Comparison of ENCODE assay signal across 21 cellular contexts in genomic region chr4:61445374-61446063, GRCh38.
DNase-seq lines count a peak whose midpoint lies in the region; ATAC-seq and TF ChIP-seq lines count a peak whose summit lies in the region.
"Had no signal": no experiment of that assay in that cellular context is flagged by ENCODE, and none has a peak within 500 bp of the region (broad histone marks: within the 10 kb centered on the region; RNA-seq: fewer than 3 reads in every experiment).

No MANE protein-coding gene starts in this region.

- no peak overlapping the region for H3K4me3 ChIP-seq in hepatocyte
- H3K4me3 ChIP-seq: esophagus muscularis mucosa, suprapubic skin had no signal

- H3K36me3 Mint-ChIP-seq in Calu3 (ENCODE audit: insufficient read depth, unreplicated experiment): no peaks in the 10 kb centered on the region
- H3K36me3 Mint-ChIP-seq: activated naive CD8-positive, alpha-beta T cell; CD14-positive monocyte; IgD-negative memory B cell; naive thymus-derived CD8-positive, alpha-beta T cell had no signal

- H3K9me3 ChIP-seq in hepatocyte (ENCODE audit: low read depth): no peaks in the 10 kb centered on the region
- H3K9me3 ChIP-seq: esophagus muscularis mucosa, suprapubic skin had no signal

- no peaks in the 10 kb centered on the region for H4K20me1 ChIP-seq in hepatocyte (ENCODE audit: insufficient read depth, poor library complexity, severe bottlenecking)

- no peak overlapping the region for H2AFZ ChIP-seq in hepatocyte
- H2AFZ ChIP-seq: parathyroid adenoma had no signal

- CTCF ChIA-PET in Calu3 (lab: Charles Lee): interaction anchor here (0.5 kb wide), 1 partner anchor 13 kb away, joined by 3 read pairs; no protein-coding TSS in a partner anchor

- WGBS in hepatocyte (ENCODE audit: low lambda C conversion rate, missing lambda C conversion rate): 78% methylated on average over 2 of the region's 2 CpGs

- BruUV-seq in Calu3 (replicated peaks; lab: Mats Ljungman, UMichigan): no TSS peak

- peak overlapping the region; percentile 73 for H3K27ac ChIP-seq in hepatocyte
- H3K27ac ChIP-seq: esophagus muscularis mucosa, parathyroid adenoma, suprapubic skin had no signal

- peak overlapping the region; percentile 42 for H3K27ac Mint-ChIP-seq in Calu3 (ENCODE audit: unreplicated experiment)
- H3K27ac Mint-ChIP-seq: activated naive CD8-positive, alpha-beta T cell; CD14-positive monocyte; IgD-negative memory B cell; naive thymus-derived CD8-positive, alpha-beta T cell had no signal

- DNase-seq in Calu3 (no peak), NCI-H1436 treated with DMSO at 0.1 percent for 48 hours (lab: John Stamatoyannopoulos, UW) (peak; percentile 88), NCI-H510A (lab: John Stamatoyannopoulos, UW) (peak; percentile 52), hepatocyte (ENCODE audit: low spot score) (peak; percentile 22), occipital lobe (lab: John Stamatoyannopoulos, UW) (no peak)
- no peak for DNase-seq in activated CD4-positive, CD25-positive, alpha-beta regulatory T cell (lab: John Stamatoyannopoulos, UW)
- DNase-seq: activated CD4-positive, alpha-beta T cell treated with anti-CD3 and anti-CD28 coated beads for 4 hours; effector CD4-positive, alpha-beta T cell; kidney glomerular epithelial cell; mesendoderm; naive thymus-derived CD8-positive, alpha-beta T cell; NCI-H446 treated with DMSO at 0.1 percent for 48 hours had no signal

- peaks cover 19% of the 10 kb centered on the region for H3K4me1 ChIP-seq in hepatocyte (ENCODE audit: insufficient read depth)
- H3K4me1 ChIP-seq: esophagus muscularis mucosa, parathyroid adenoma had no signal

- no peaks in the 10 kb centered on the region for H3K36me3 ChIP-seq in hepatocyte (replicated peaks; ENCODE audit: insufficient read depth, low read depth)
- H3K36me3 ChIP-seq: esophagus muscularis mucosa, suprapubic skin had no signal

- intact Hi-C loops in Calu3 (cut with micrococcal nuclease; ENCODE audit: unreplicated experiment): no loop called here

- H3K27me3 ChIP-seq in hepatocyte: no peaks in the 10 kb centered on the region
- H3K27me3 ChIP-seq: esophagus muscularis mucosa, suprapubic skin had no signal

- no peak overlapping the region for H3K4me3 Mint-ChIP-seq in Calu3 (ENCODE audit: low read depth, unreplicated experiment)
- H3K4me3 Mint-ChIP-seq: activated naive CD8-positive, alpha-beta T cell; CD14-positive monocyte; IgD-negative memory B cell; naive thymus-derived CD8-positive, alpha-beta T cell had no signal

- H3K27me3 Mint-ChIP-seq in Calu3 (ENCODE audit: unreplicated experiment): no peaks in the 10 kb centered on the region
- H3K27me3 Mint-ChIP-seq: activated naive CD8-positive, alpha-beta T cell; IgD-negative memory B cell; naive thymus-derived CD8-positive, alpha-beta T cell had no signal

- H3K9me3 Mint-ChIP-seq in Calu3 (ENCODE audit: low read depth, unreplicated experiment): peaks cover 5% of the 10 kb centered on the region

- no peak for ATAC-seq in HG03159 (IDR thresholded peaks at IDR 0.05; ENCODE audit: unreplicated experiment)
- ATAC-seq: naive thymus-derived CD8-positive, alpha-beta T cell; Right ventricle myocardium inferior; sciatic nerve had no signal

- H3K79me2 ChIP-seq in hepatocyte: no peaks in the 10 kb centered on the region
- H3K79me2 ChIP-seq: parathyroid adenoma had no signal

- peaks cover 39% of the 10 kb centered on the region for H3K4me1 Mint-ChIP-seq in Calu3 (ENCODE audit: low read depth, unreplicated experiment)
- H3K4me1 Mint-ChIP-seq: CD14-positive monocyte; IgD-negative memory B cell; naive thymus-derived CD8-positive, alpha-beta T cell had no signal

- TF ChIP-seq CTCF in Calu3 (IDR thresholded peaks at IDR 0.05; ENCODE audit: unreplicated experiment) (no peak), hepatocyte (IDR thresholded peaks at IDR 0.05; ENCODE audit: poor library complexity) (no peak)

- peak overlapping the region; percentile 8 for H3K4me2 ChIP-seq in hepatocyte

- no peaks in the 10 kb centered on the region for H3K9me2 ChIP-seq in hepatocyte (replicated peaks; ENCODE audit: insufficient read depth)

Comparison
In these comparisons a context has a peak if more than half of its experiments do, and no peak if none do; other contexts are left out.
1. DNase-seq: peak in NCI-H1436 treated with DMSO at 0.1 percent for 48 hours (single experiment), NCI-H510A (single experiment) and hepatocyte (single experiment); none in Calu3 (single experiment), occipital lobe (single experiment) and activated CD4-positive, CD25-positive, alpha-beta regulatory T cell (0 of 4).